8 cellular contexts compared by ENCODE assay signal in the genomic region with DNA sequence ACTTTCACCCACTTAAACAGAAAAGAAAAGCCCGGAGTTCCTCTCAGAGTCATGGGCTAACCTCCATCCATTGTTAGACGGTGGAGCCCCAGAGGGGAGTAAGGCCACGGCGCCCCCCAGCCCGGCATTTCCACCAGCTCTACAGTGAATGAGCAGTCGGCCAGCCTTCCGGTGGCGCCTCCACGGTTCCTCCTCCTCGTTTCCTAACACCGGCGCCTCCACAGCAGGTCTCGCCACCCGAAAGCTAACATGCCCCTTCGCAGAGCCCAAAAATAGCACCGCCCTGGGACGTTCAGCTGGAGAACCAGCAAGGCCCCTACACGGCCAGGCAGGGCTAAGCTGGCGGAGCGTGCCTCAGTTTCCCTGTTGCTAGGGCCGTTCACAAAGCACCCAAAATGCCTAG. TPM values are rescaled to one million over a fixed set of nuclear protein-coding genes. Genes with fewer than 3 reads are reported as not detected.
A peak's percentile ranks its signal among the peaks of the same experiment; 100 is the strongest.
DNase-seq lines count a peak whose midpoint lies in the region; ATAC-seq, FAIRE-seq and TF ChIP-seq lines count a peak whose summit lies in the region.

No MANE protein-coding gene starts in this region.

- peaks cover 0 to 16% (median 8%) of the 10 kb centered on the region in 11 experiments; a peak in 9 of 22 replicates for H3K9me3 ChIP-seq in BLaER1 treated with 17β-estradiol and CSF1 and Interleukin-3, amounts not matched to agents 10 nM and 100 nM (replicated peaks in 1 of 11)
- H3K9me3 ChIP-seq in WERI-Rb-1 (ENCODE audit: severe bottlenecking) (no peaks in the 10 kb centered on the region), keratinocyte (ENCODE audit: control insufficient read depth, low read depth, low read length) (no peaks in the 10 kb centered on the region)

- FAIRE-seq in bronchial epithelial cell (lab: Jason Lieb, UNC) (no peak), keratinocyte (lab: Jason Lieb, UNC) (no peak)

- 0 out of 22 replicates have a peak, but pooled peaks cover 0 to 7% (median 0%) of the 10 kb centered on the region in 11 experiments for H4K20me1 ChIP-seq in BLaER1 treated with 17β-estradiol and CSF1 and Interleukin-3, amounts not matched to agents 10 nM and 100 nM
- no peaks in the 10 kb centered on the region for H4K20me1 ChIP-seq in keratinocyte (ENCODE audit: control insufficient read depth, extremely low read depth, insufficient read depth, low read length)

- H3K4me2 ChIP-seq in BLaER1 treated with 17β-estradiol and CSF1 and Interleukin-3, amounts not matched to agents 10 nM and 100 nM: peak overlapping the region; percentile 77 to 97 (median 89)
- peak overlapping the region; percentile 85 for H3K4me2 ChIP-seq in keratinocyte (ENCODE audit: control insufficient read depth, extremely low read depth, insufficient read depth, low read depth, low read length)

- peaks cover 36 to 57% (median 45%) of the 10 kb centered on the region in 10 experiments for H3K4me1 ChIP-seq in BLaER1 treated with 17β-estradiol and CSF1 and Interleukin-3, amounts not matched to agents 10 nM and 100 nM
- H3K4me1 ChIP-seq in keratinocyte (ENCODE audit: control insufficient read depth, extremely low read depth, insufficient read depth, low read length): peaks cover 8% of the 10 kb centered on the region

- DNase-seq in WERI-Rb-1: peak; percentile 33
- DNase-seq in bronchial epithelial cell (ENCODE audit: low read depth): no peak
- no peak for DNase-seq in keratinocyte (ENCODE audit: low read depth, low spot score)
- DNase-seq in stimulated activated CD4-positive, alpha-beta T cell treated with anti-CD3 and anti-CD28 coated beads, Interleukin-15, amount 100 ng/mL, for 1 hour (ENCODE audit: low read depth in 1 of 2, low spot score in 1 of 2): peak; percentile 16 to 26
- DNase-seq in NCI-H226: no peak

- ATAC-seq in HG03460 (IDR thresholded peaks at IDR 0.05; ENCODE audit: unreplicated experiment) (peak; percentile 21), HG02678 (IDR thresholded peaks at IDR 0.05; ENCODE audit: unreplicated experiment) (no peak)

- H3K4me3 ChIP-seq in BLaER1 treated with 17β-estradiol and CSF1 and Interleukin-3, amounts not matched to agents 10 nM and 100 nM: peak overlapping the region; percentile 86 to 99 (median 98)
- peak overlapping the region; percentile 95 for H3K4me3 ChIP-seq in WERI-Rb-1 (ENCODE audit: low read depth, low read length)
- H3K4me3 ChIP-seq in bronchial epithelial cell (ENCODE audit: low read depth, low read length): peak overlapping the region; percentile 83
- peak overlapping the region; percentile 81 to 82 (median 81) for H3K4me3 ChIP-seq in keratinocyte (ENCODE audit: control insufficient read depth in 2 of 3, extremely low read depth in 1 of 3, insufficient read depth in 2 of 3, low read depth in 1 of 3, low read length in 3 of 3)

- no peaks in the 10 kb centered on the region for H3K27me3 ChIP-seq in BLaER1 treated with 17β-estradiol and CSF1 and Interleukin-3, amounts not matched to agents 10 nM and 100 nM
- no peaks in the 10 kb centered on the region for H3K27me3 ChIP-seq in WERI-Rb-1 (ENCODE audit: insufficient read depth, low read depth, severe bottlenecking)
- peaks cover 5% of the 10 kb centered on the region for H3K27me3 ChIP-seq in bronchial epithelial cell (ENCODE audit: control insufficient read depth, insufficient read depth, low read length)
- peaks cover 11% of the 10 kb centered on the region for H3K27me3 ChIP-seq in keratinocyte (ENCODE audit: control insufficient read depth, extremely low read depth, insufficient read depth, low read length)

- TF ChIP-seq CTCF in WERI-Rb-1 (IDR thresholded peaks at IDR 0.05; ENCODE audit: low read depth, low read length) (no peak), bronchial epithelial cell (IDR thresholded peaks at IDR 0.05; ENCODE audit: insufficient read depth, low read length, severe bottlenecking) (no peak), keratinocyte (optimal IDR thresholded peaks at IDR 0.05 in 1 of 3, IDR thresholded peaks at IDR 0.05 in 1 of 3, conservative IDR thresholded peaks at IDR 0.05 in 1 of 3; ENCODE audit: extremely low read depth in 1 of 3, insufficient read depth in 2 of 3, low read length in 3 of 3) (no peak)

- peak overlapping the region; percentile 76 for H2AFZ ChIP-seq in keratinocyte (ENCODE audit: control insufficient read depth, low read length)

- H3K9me1 ChIP-seq in keratinocyte (ENCODE audit: control insufficient read depth, extremely low read depth, insufficient read depth, low read length): no peaks in the 10 kb centered on the region

- H3K27ac ChIP-seq in BLaER1 treated with 17β-estradiol and CSF1 and Interleukin-3, amounts not matched to agents 10 nM and 100 nM: peak overlapping the region; percentile 77 to 93 (median 91)
- H3K27ac ChIP-seq in WERI-Rb-1 (peak overlapping the region; percentile 85; the same call in 1 of the 2 replicates), keratinocyte (ENCODE audit: control insufficient read depth, insufficient read depth, low read length) (peak overlapping the region; percentile 83)

- H3K36me3 ChIP-seq in BLaER1 treated with 17β-estradiol and CSF1 and Interleukin-3, amounts not matched to agents 10 nM and 100 nM: peaks cover 0 to 36% (median 21%) of the 10 kb centered on the region in 11 experiments; a peak in 10 of 22 replicates
- H3K36me3 ChIP-seq in WERI-Rb-1 (peaks cover 4% of the 10 kb centered on the region; the same call in 1 of the 2 replicates), bronchial epithelial cell (ENCODE audit: control insufficient read depth, insufficient read depth, low read length) (no peaks in the 10 kb centered on the region), keratinocyte (ENCODE audit: control insufficient read depth in 2 of 2, extremely low read depth in 1 of 2, insufficient read depth in 2 of 2, low read length in 2 of 2) (no peaks in the 10 kb centered on the region)

- H3K9ac ChIP-seq in BLaER1 treated with 17β-estradiol and CSF1 and Interleukin-3, amounts not matched to agents 10 nM and 100 nM: peak overlapping the region; percentile 85 to 96 (median 94)
- H3K9ac ChIP-seq in keratinocyte (ENCODE audit: control insufficient read depth, extremely low read depth, insufficient read depth, low read length): peak overlapping the region; percentile 94

- dilution Hi-C loops in keratinocyte (cut with MboI; ENCODE audit: extremely low pct_ligation_motif_present, low sequenced_read_pairs): no loop called here

- H3K79me2 ChIP-seq in keratinocyte (ENCODE audit: control insufficient read depth, insufficient read depth, low read length): peaks cover 2% of the 10 kb centered on the region

RNA-seq across cellular contexts. Expression of gene MMD, which starts 0.9 kb away (rescaled TPM):
- 6.3 and 8.3 TPM in 2 replicates for total RNA-seq in bronchial epithelial cell
- 4.5 to 6.4 TPM (median 6.0 TPM) in 3 replicates for polyA plus RNA-seq in keratinocyte
- polyA plus RNA-seq in keratinocyte (2011; ENCODE audit: low read depth): 2.5 TPM
- 3.9 and 7.0 TPM in 2 replicates for polyA plus RNA-seq in keratinocyte (2011; cell fraction: cytosol; rRNA removed)
- 2.3 and 3.8 TPM in 2 replicates for polyA plus RNA-seq in keratinocyte (2011; cell fraction: nucleus; rRNA removed)
- 3.6 and 4.3 TPM in 2 replicates for polyA plus RNA-seq in keratinocyte (2012; ENCODE audit: low replicate concordance)
- 1.5 to 3.6 TPM (median 2.9 TPM) in 3 replicates for polyA minus RNA-seq in keratinocyte
- 2.9 TPM for polyA minus RNA-seq in keratinocyte (2011; cell fraction: cytosol; rRNA and poly(A)+ RNA removed)
- 1.1 and 3.9 TPM in 2 replicates for polyA minus RNA-seq in keratinocyte (2011; cell fraction: nucleus; rRNA and poly(A)+ RNA removed)

Comparison
In these comparisons a context has a peak if more than half of its experiments do, and no peak if none do; other contexts are left out.
1. DNase-seq: peak in WERI-Rb-1 (single experiment) and stimulated activated CD4-positive, alpha-beta T cell treated with anti-CD3 and anti-CD28 coated beads, Interleukin-15, amount 100 ng/mL, for 1 hour (2 of 2); none in bronchial epithelial cell (single experiment), keratinocyte (single experiment) and NCI-H226 (single experiment).
2. Peak in every context shown above with its lines, with median percentiles within 50 percentile points of each other: H3K27ac ChIP-seq and H3K4me3 ChIP-seq.